ENCODE assay signal across 20 cellular contexts in the genomic region with DNA sequence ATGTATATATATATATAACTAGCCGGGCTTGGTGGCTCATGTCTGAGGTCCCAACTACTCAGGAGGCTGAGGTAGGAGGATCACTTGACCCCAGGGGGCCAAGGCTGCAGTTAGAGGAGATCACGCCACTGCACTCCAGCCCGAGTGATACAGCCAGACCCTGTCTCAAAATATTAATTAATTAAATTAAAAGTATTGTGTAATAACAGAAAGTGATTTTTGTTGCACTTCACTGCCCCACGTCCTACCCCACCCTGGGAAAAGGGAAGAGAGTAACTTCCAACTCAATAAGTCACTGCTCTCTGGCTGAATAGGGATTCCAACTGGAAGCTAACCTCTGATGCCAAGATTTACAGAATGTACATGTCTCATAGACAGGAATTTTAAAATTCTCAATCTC.
"Had no signal": no experiment of that assay in that cellular context is flagged by ENCODE, and none has a peak within 500 bp of the region (broad histone marks: within the 10 kb centered on the region; RNA-seq: fewer than 3 reads in every experiment).

No MANE protein-coding gene starts in this region.

- H2AFZ ChIP-seq: hepatocyte, neural progenitor cell had no signal

- H3K36me3 Mint-ChIP-seq: mesothelial cell of epicardium had no signal

- DNase-seq: colonic mucosa; dermis blood vessel endothelial cell; endodermal cell; foreskin melanocyte; head of caudate nucleus; mammary epithelial cell; nucleus accumbens; ovary; small intestine; stimulated activated CD4-positive, alpha-beta T cell treated with anti-CD3 and anti-CD28 coated beads, Interleukin-12 subunit alpha, Interleukin-12 subunit beta, amount 100 ng/mL, for 4 hours; stimulated activated CD4-positive, alpha-beta T cell treated with anti-CD3 and anti-CD28 coated beads, Interleukin-2, amount 100 ng/mL, for 48 hours; stimulated activated naive CD4-positive, alpha-beta T cell treated with Interleukin-2 at 50 U/mL for 16 hours had no signal

- H3K36me3 ChIP-seq: colonic mucosa, neural progenitor cell, ovary, right atrium auricular region had no signal

- H3K4me3 Mint-ChIP-seq: endodermal cell; natural killer cell treated with Interleukin-12 subunit alpha and Interleukin-12 subunit beta and Interleukin-15 and Interleukin-18, amount 100 ng/mL, for 72 hours had no signal

- H3K27ac ChIP-seq: colonic mucosa, hepatocyte, neural progenitor cell, right atrium auricular region had no signal

- ATAC-seq: natural killer cell treated with Interleukin-12 subunit alpha and Interleukin-12 subunit beta and Interleukin-15 and Interleukin-18, amount 100 ng/mL, for 72 hours had no signal

- H3K4me2 ChIP-seq: hepatocyte, neural progenitor cell had no signal

- FAIRE-seq: endothelial cell of umbilical vein, urothelium cell line had no signal

- H3K27me3 Mint-ChIP-seq: natural killer cell treated with Interleukin-12 subunit alpha and Interleukin-12 subunit beta and Interleukin-15 and Interleukin-18, amount 100 ng/mL, for 72 hours; type B pancreatic cell had no signal

- H3K27ac Mint-ChIP-seq: endodermal cell; natural killer cell treated with Interleukin-12 subunit alpha and Interleukin-12 subunit beta and Interleukin-15 and Interleukin-18, amount 100 ng/mL, for 72 hours; neural progenitor cell had no signal

- H3K4me1 ChIP-seq: colonic mucosa had no signal

- H3K9me3 Mint-ChIP-seq: endodermal cell; mesothelial cell of epicardium; natural killer cell treated with Interleukin-12 subunit alpha and Interleukin-12 subunit beta and Interleukin-15 and Interleukin-18, amount 100 ng/mL, for 72 hours; type B pancreatic cell had no signal

- H3K9ac ChIP-seq: neural progenitor cell had no signal

- H3K9me3 ChIP-seq: colonic mucosa, ovary, right atrium auricular region had no signal

- H3K4me3 ChIP-seq: colonic mucosa, hepatocyte, neural progenitor cell, ovary, right atrium auricular region had no signal

- H3K27me3 ChIP-seq: colonic mucosa, hepatocyte, neural progenitor cell, ovary, right atrium auricular region had no signal
